ENCODE assay signal across 8 cellular contexts in the genomic region with DNA sequence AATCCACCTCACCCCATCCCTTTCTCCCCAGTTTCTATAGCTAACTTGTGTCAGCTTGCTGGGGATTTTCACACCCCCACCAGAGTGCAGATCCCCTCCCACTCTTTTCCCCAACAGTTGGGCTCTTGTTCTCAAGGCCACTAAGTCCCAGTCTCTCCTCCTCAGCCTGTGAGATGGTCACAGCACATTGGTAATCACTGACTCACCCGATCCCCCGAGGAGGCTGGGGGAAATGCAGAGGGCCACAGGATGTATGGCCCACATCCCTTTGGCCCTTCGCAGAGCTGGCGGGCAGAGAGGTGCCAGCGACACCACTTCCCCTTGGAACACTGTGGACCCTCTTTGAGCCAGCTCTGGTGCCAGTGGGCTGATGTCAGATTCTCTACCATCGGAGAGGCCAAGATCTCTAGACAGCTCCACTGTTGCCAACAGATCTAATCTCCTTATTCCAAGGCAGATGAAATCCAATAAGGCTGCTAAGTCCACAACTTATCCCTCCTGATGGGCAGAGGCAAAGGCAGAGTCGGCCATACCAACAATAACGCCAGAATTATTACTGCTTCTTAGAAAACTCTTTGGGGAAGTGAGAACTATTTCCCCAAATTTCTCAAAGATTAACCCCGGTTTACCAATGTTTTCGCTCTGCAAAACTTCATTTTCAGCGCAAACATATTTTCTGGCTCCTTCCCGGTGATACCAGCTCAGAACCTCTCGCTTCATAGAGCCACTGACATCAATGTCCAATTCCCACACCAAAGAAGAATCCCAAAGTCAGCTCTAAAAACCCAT. TPM values are rescaled to one million over a fixed set of nuclear protein-coding genes. Genes with fewer than 3 reads are reported as not detected.
DNase-seq lines count a peak whose midpoint lies in the region; ATAC-seq and TF ChIP-seq lines count a peak whose summit lies in the region.

No MANE protein-coding gene starts in this region.

- ATAC-seq in natural killer cell treated with Interleukin-12 subunit alpha and Interleukin-12 subunit beta and Interleukin-15 and Interleukin-18, amount 100 ng/mL, for 72 hours, result peak; percentile 40 to 46
- ATAC-seq in aorta (ENCODE audit: low FRiP score) (no peak), GM18519 (IDR thresholded peaks at IDR 0.05; ENCODE audit: low FRiP score, unreplicated experiment) (no peak)

- H3K4me1 ChIP-seq in aorta (ENCODE audit: control insufficient read depth in 1 of 2, insufficient read depth in 2 of 2, low read length in 2 of 2), result peaks cover 0 to 6% of the 10 kb centered on the region in 2 donors

- H3K27ac Mint-ChIP-seq in natural killer cell treated with Interleukin-12 subunit alpha and Interleukin-12 subunit beta and Interleukin-15 and Interleukin-18, amount 100 ng/mL, for 72 hours, result peak overlapping the region; percentile 91 to 95

- H3K36me3 ChIP-seq in aorta (ENCODE audit: control insufficient read depth in 1 of 2, insufficient read depth in 2 of 2, low read length in 1 of 2), result no peaks in the 10 kb centered on the region

- H3K9me3 ChIP-seq in aorta (ENCODE audit: control insufficient read depth, low read length), result no peaks in the 10 kb centered on the region

- H3K4me3 ChIP-seq in WI38 (ENCODE audit: low read depth, low read length) (peak overlapping the region; percentile 90), aorta (ENCODE audit: low read length in 2 of 2) (peak overlapping the region in 1 of 2 donors; percentile 57)

- H3K27ac ChIP-seq in aorta (ENCODE audit: low read depth in 1 of 2, low read length in 2 of 2), result no peak overlapping the region

- 11 to 23% methylated on average over 13 of the region's 13 CpGs for WGBS in aorta, 2 donors

- H3K9me3 Mint-ChIP-seq in natural killer cell treated with Interleukin-12 subunit alpha and Interleukin-12 subunit beta and Interleukin-15 and Interleukin-18, amount 100 ng/mL, for 72 hours, result no peaks in the 10 kb centered on the region

- intact Hi-C loops in aorta (cut with DNase I), result loop anchor here in 1 of 2 donors (5.0 kb wide), 1 partner anchor 33 kb away; no protein-coding TSS in a partner anchor

- peaks cover 46 to 54% of the 10 kb centered on the region in 2 donors for H3K4me1 Mint-ChIP-seq in natural killer cell treated with Interleukin-12 subunit alpha and Interleukin-12 subunit beta and Interleukin-15 and Interleukin-18, amount 100 ng/mL, for 72 hours (ENCODE audit: low read depth in 2 of 2)

- peaks cover 8 to 11% of the 10 kb centered on the region in 2 donors for H3K27me3 Mint-ChIP-seq in natural killer cell treated with Interleukin-12 subunit alpha and Interleukin-12 subunit beta and Interleukin-15 and Interleukin-18, amount 100 ng/mL, for 72 hours

- H3K4me3 Mint-ChIP-seq in natural killer cell treated with Interleukin-12 subunit alpha and Interleukin-12 subunit beta and Interleukin-15 and Interleukin-18, amount 100 ng/mL, for 72 hours, result peak overlapping the region; percentile 95

- TF ChIP-seq CTCF in WI38 (IDR thresholded peaks at IDR 0.05; ENCODE audit: low read depth, low read length), result no peak

- no peaks in the 10 kb centered on the region for H3K36me3 Mint-ChIP-seq in natural killer cell treated with Interleukin-12 subunit alpha and Interleukin-12 subunit beta and Interleukin-15 and Interleukin-18, amount 100 ng/mL, for 72 hours

- DNase-seq in AML-193 (lab: John Stamatoyannopoulos, UW), result peak; percentile 41 to 42
- DNase-seq in H4 (ENCODE audit: low spot score), result peak; percentile 53
- peak; percentile 42 for DNase-seq in fibroblast of gingiva (ENCODE audit: low read depth)
- peak; percentile 83 for DNase-seq in natural killer cell treated with Interleukin-12 subunit alpha and Interleukin-12 subunit beta and Interleukin-15 and Interleukin-18, amount 100 ng/mL, for 72 hours (ENCODE audit: low spot score)
- DNase-seq in aorta, result peak; percentile 69 to 81
- DNase-seq in NCI-H2029 (lab: John Stamatoyannopoulos, UW), result no peak

- H3K27me3 ChIP-seq in aorta (ENCODE audit: control insufficient read depth in 1 of 2, insufficient read depth in 2 of 2, low read length in 1 of 2), result no peaks in the 10 kb centered on the region

RNA-seq across cellular contexts. Expression of a gene that starts 1.5 kb away (rescaled TPM):
- total RNA-seq in H4 (2014; rRNA removed; shearing (Covaris generic)), result 9.1 and 10.6 TPM in 2 replicates
- total RNA-seq in natural killer cell treated with Interleukin-12 subunit alpha and Interleukin-12 subunit beta and Interleukin-15 and Interleukin-18, amount 100 ng/mL, for 72 hours, result 100 to 1,000 TPM in 1 of 2 donors, 10 to 100 TPM in 1; 86.9 to 123 TPM
- 10 to 100 TPM; 31.4 to 53.9 TPM for total RNA-seq in aorta
- 10 to 100 TPM in 1 of 2 donors, 1 to 10 TPM in 1; 6.5 to 10.4 TPM for polyA plus RNA-seq in aorta

RNA-seq across cellular contexts. Expression of a gene that starts 35.7 kb away (rescaled TPM):
- 554 and 683 TPM in 2 replicates for total RNA-seq in H4 (2014; rRNA removed; shearing (Covaris generic))
- total RNA-seq in natural killer cell treated with Interleukin-12 subunit alpha and Interleukin-12 subunit beta and Interleukin-15 and Interleukin-18, amount 100 ng/mL, for 72 hours, result 100 to 1,000 TPM; 357 to 452 TPM
- total RNA-seq in aorta, result 100 to 1,000 TPM; 290 to 325 TPM
- polyA plus RNA-seq in aorta, result 100 to 1,000 TPM; 114 to 163 TPM

Comparison
In these comparisons a context has a peak if more than half of its experiments do, and no peak if none do; other contexts are left out.
1. ATAC-seq: peak in natural killer cell treated with Interleukin-12 subunit alpha and Interleukin-12 subunit beta and Interleukin-15 and Interleukin-18, amount 100 ng/mL, for 72 hours (2 of 2); none in aorta (single experiment) and GM18519 (single experiment).